21 cellular contexts compared by ENCODE assay signal in the genomic region with DNA sequence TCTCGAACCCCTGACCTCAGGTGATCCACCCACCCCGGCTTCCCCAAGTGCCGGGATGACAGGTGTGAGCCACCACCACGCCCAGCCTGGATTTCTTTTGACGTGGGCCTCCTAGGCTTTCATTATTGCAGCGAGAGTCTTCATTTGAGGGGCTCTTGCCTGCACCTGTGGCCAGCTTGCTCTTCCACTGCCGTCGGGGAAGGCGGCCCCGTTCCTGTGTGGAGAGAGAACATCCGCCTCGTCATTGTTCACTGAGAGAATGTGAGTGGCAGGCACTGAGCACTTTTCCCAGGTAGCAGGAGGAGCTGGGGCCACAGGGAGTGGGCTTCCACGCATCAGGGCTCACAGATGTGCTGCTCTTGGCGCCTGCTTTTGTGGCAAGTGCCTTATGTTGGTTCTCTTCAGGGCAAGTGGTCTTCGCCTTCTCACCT.
"Had no signal": no experiment of that assay in that cellular context is flagged by ENCODE, and none has a peak within 500 bp of the region (broad histone marks: within the 10 kb centered on the region; RNA-seq: fewer than 3 reads in every experiment).

No MANE protein-coding gene starts in this region.

- ATAC-seq: activated naive CD8-positive, alpha-beta T cell treated with anti-CD3 and anti-CD28 coated beads, Interleukin-2, amount 50 U/mL, for 24 hours; activated T-helper 17 cell treated with anti-CD3 and anti-CD28 coated beads, Interleukin-2, amount 50 U/mL, for 72 hours; T-helper 17 cell had no signal

- H3K9me3 ChIP-seq: MG63, Peyer's patch had no signal

- DNase-seq: activated B cell treated with CpG ODN at 0.5 μM for 24 hours; activated CD4-positive, alpha-beta memory T cell treated with anti-CD3 and anti-CD28 coated beads, Interleukin-2, amount 10 ng/mL, durations not matched to agents 7 days and 5 days; activated CD4-positive, alpha-beta T cell treated with anti-CD3 and anti-CD28 coated beads, Interleukin-2, amount 50 U/mL, for 1 hour; activated gamma-delta T cell; activated naive CD4-positive, alpha-beta T cell treated with anti-CD3 and anti-CD28 coated beads for 36 hours; activated naive CD8-positive, alpha-beta T cell treated with anti-CD3 and anti-CD28 coated beads, Interleukin-2, amount 50 U/mL, for 24 hours; activated T-cell treated with anti-CD3 and anti-CD28 coated beads for 4 hours; activated T-cell treated with anti-CD3 and anti-CD28 coated beads, Interleukin-2, amount 50 U/mL, for 48 hours; amniotic stem cell; MG63; NCI-H1105 treated with DMSO at 0.1 percent for 48 hours; NCI-H1436 treated with DMSO at 0.1 percent for 48 hours; NCI-H187; NCI-H2107; NCI-H510A treated with DMSO at 0.1 percent for 48 hours; SIG-M5; T-helper 17 cell; T-helper 9 cell had no signal

- H3K4me3 ChIP-seq: cardiac muscle cell, MG63, Peyer's patch had no signal

- H3K27ac ChIP-seq: cardiac muscle cell had no signal

- H3K27me3 ChIP-seq: cardiac muscle cell, MG63, Peyer's patch had no signal

- H3K36me3 ChIP-seq: cardiac muscle cell, MG63, Peyer's patch had no signal
